ENCODE assay signal across 13 cellular contexts in the genomic region with DNA sequence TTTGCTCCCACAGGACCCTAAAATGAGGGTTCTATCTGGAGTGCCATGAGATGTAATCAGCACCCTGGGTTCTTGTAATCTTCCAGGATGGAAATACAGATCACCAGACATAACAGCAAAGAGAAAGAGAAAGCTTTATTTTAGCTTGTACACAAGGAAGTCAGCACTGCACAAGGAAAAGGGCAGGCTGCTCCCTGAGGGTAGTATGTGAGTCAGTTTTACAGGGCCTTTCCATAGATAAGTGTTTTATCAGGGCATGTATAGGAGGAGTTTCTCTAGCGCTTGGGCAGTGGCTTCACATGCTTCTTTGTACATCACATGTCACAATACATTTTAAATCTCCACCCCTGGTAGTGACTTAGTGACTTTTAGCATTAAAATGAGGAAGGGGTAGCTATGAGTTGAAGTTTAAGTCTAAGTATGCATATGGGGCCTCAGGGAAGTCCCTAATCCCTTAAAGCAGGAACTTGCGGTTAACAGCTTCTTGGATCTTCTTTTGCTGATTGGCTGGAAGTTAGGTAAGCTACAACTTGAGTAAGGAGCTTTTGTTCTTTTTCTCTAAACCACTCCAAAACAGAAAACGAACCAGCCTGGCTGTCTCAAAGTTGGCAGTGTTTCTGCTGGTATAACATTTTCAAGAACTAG. TPM values are rescaled to one million over a fixed set of nuclear protein-coding genes. Genes with fewer than 3 reads are reported as not detected.
DNase-seq lines count a peak whose midpoint lies in the region; ATAC-seq and TF ChIP-seq lines count a peak whose summit lies in the region.
"Had no signal": no experiment of that assay in that cellular context is flagged by ENCODE, and none has a peak within 500 bp of the region (broad histone marks: within the 10 kb centered on the region; RNA-seq: fewer than 3 reads in every experiment).

No MANE protein-coding gene starts in this region.

- H3K4me3 ChIP-seq in epithelial cell of esophagus (ENCODE audit: low read length) (no peak overlapping the region), Peyer's patch (no peak overlapping the region), Karpas-422 (ENCODE audit: low read length) (no peak overlapping the region)
- H3K4me3 ChIP-seq: A549, lung, psoas muscle, upper lobe of right lung had no signal

- no peaks in the 10 kb centered on the region for H3K27me3 ChIP-seq in Peyer's patch
- H3K27me3 ChIP-seq in Karpas-422 (ENCODE audit: low read length) = 0 out of 2 replicates have a peak, but pooled peaks cover 2% of the 10 kb centered on the region
- H3K27me3 ChIP-seq: upper lobe of right lung had no signal

- no peaks in the 10 kb centered on the region for H3K79me2 ChIP-seq in Karpas-422 (ENCODE audit: low read length)

- H3K9ac ChIP-seq in Karpas-422 (ENCODE audit: low read length) = no peak overlapping the region

- TF ChIP-seq POLR2A in Peyer's patch (IDR thresholded peaks at IDR 0.05) = no peak

- H2AFZ ChIP-seq in Karpas-422 (ENCODE audit: low read length) = no peak overlapping the region

- ATAC-seq in GM21786 (IDR thresholded peaks at IDR 0.05; ENCODE audit: unreplicated experiment) = peak; percentile 51
- ATAC-seq: A549, psoas muscle, upper lobe of right lung had no signal

- H3K4me1 ChIP-seq in Peyer's patch (no peaks in the 10 kb centered on the region), Karpas-422 (ENCODE audit: low read length) (peaks cover 8% of the 10 kb centered on the region)
- H3K4me1 ChIP-seq: A549, psoas muscle, upper lobe of right lung had no signal

- no peaks in the 10 kb centered on the region for H3K9me2 ChIP-seq in Karpas-422 (replicated peaks; ENCODE audit: insufficient read depth, low read length)

- DNase-seq in AML-193 (lab: John Stamatoyannopoulos, UW) = peak; percentile 98 to 99
- peak; percentile 100 for DNase-seq in MV-4-11 (lab: John Stamatoyannopoulos, UW)
- DNase-seq in epithelial cell of esophagus (ENCODE audit: low read depth) = peak; percentile 42
- DNase-seq in Peyer's patch = no peak
- DNase-seq in Karpas-422 = no peak
- DNase-seq in stimulated activated CD4-positive, alpha-beta T cell treated with anti-CD3 and anti-CD28 coated beads, Interleukin-4, amount 100 ng/mL, for 24 hours = no peak
- DNase-seq in islet precursor cell = no peak
- DNase-seq: psoas muscle, upper lobe of right lung had no signal

- no peak for TF ChIP-seq CTCF in epithelial cell of esophagus (IDR thresholded peaks at IDR 0.05; ENCODE audit: insufficient read depth, low read depth, low read length, missing control alignments)
- no peak for TF ChIP-seq CTCF in Peyer's patch (IDR thresholded peaks at IDR 0.05)

- no peaks in the 10 kb centered on the region for H4K20me1 ChIP-seq in Karpas-422 (ENCODE audit: insufficient read depth, low read depth, low read length)

- H3K36me3 ChIP-seq in Peyer's patch (no peaks in the 10 kb centered on the region), Karpas-422 (ENCODE audit: insufficient read depth, low read length) (no peaks in the 10 kb centered on the region)
- H3K36me3 ChIP-seq: upper lobe of right lung had no signal

- H3K27ac ChIP-seq in Peyer's patch (no peak overlapping the region), Karpas-422 (ENCODE audit: low read length) (no peak overlapping the region)
- H3K27ac ChIP-seq: A549, psoas muscle, upper lobe of right lung had no signal

- no peaks in the 10 kb centered on the region for H3K9me3 ChIP-seq in Peyer's patch
- no peaks in the 10 kb centered on the region for H3K9me3 ChIP-seq in Karpas-422 (ENCODE audit: low read length)
- H3K9me3 ChIP-seq: A549, psoas muscle, upper lobe of right lung had no signal

- H3K4me2 ChIP-seq in Karpas-422 (ENCODE audit: low read depth, low read length, poor library complexity, severe bottlenecking) = no peak overlapping the region
- H3K4me2 ChIP-seq: A549 had no signal

RNA-seq across cellular contexts. Expression of a gene that starts 60.0 kb away (rescaled TPM):
- 1 to 10 TPM; 2.7 to 7.4 (median 3.7) TPM for total RNA-seq in Peyer's patch
- not detected in 2 replicates for total RNA-seq in Karpas-422 (2014; rRNA removed; shearing (Covaris generic); ENCODE audit: low replicate concordance)
- total RNA-seq: activated naive CD4-positive, alpha-beta T cell treated with anti-CD3 and anti-CD28 coated beads, Interleukin-2, amount 50 U/mL, for 72 hours had no signal

Comparison
In these comparisons a context has a peak if more than half of its experiments do, and no peak if none do; other contexts are left out.
1. DNase-seq: peak in AML-193 (2 of 2), MV-4-11 (single experiment) and epithelial cell of esophagus (single experiment); none in Peyer's patch (0 of 3), Karpas-422 (single experiment), stimulated activated CD4-positive, alpha-beta T cell treated with anti-CD3 and anti-CD28 coated beads, Interleukin-4, amount 100 ng/mL, for 24 hours (single experiment) and islet precursor cell (single experiment).